Comparison of ENCODE assay signal across 14 cellular contexts in the genomic region with DNA sequence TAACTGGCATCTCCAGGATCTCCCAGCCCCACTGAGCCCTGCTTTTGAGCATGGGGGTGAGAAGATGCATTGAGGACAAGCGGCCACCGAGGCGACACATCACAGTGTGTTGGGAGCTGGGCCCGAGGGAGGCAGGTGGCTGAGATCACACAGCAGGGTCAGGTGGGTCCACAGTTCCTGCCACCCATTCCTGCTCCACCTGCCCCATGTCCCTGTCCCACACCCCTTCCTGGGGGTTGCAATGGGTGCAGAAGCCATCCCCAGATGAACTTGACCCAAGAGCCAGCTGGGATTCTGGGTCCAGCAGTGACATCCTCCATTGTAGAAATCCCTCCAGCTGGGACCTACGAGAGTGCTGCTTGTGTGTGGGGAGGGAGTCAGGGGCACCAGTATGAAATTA. TPM values are rescaled to one million over a fixed set of nuclear protein-coding genes. Genes with fewer than 3 reads are reported as not detected.
DNase-seq lines count a peak whose midpoint lies in the region; ATAC-seq and TF ChIP-seq lines count a peak whose summit lies in the region.
"Had no signal": no experiment of that assay in that cellular context is flagged by ENCODE, and none has a peak within 500 bp of the region (broad histone marks: within the 10 kb centered on the region; RNA-seq: fewer than 3 reads in every experiment).

No MANE protein-coding gene starts in this region.

- peak overlapping the region; percentile 40; the same call in 1 of the 2 replicates for H3K23ac ChIP-seq in IMR-90 (ENCODE audit: low read depth, low read length)

- CTCF ChIA-PET in IMR-90 (lab: Yijun Ruan, JAX) = interaction anchor here (0.9 to 2.4 kb wide), 5 partner anchors 23 to 93 kb away, joined by 3 to 9 read pairs (median 4); no protein-coding TSS in a partner anchor
- CTCF ChIA-PET in CD4-positive, alpha-beta T cell (lab: Charles Lee) = interaction anchor here (1.0 kb wide), 1 partner anchor 107 kb away, joined by 3 read pairs; no protein-coding TSS in a partner anchor

- H3K4me3 Mint-ChIP-seq in dendritic cell treated with granulocyte-macrophage colony-stimulating factor and Interleukin-4, amounts not matched to agents 40 ng/mL and 50 ng/mL, for 4 days = peak overlapping the region; percentile 68
- H3K4me3 Mint-ChIP-seq in CD4-positive, alpha-beta T cell = no peak overlapping the region
- H3K4me3 Mint-ChIP-seq: activated naive CD8-positive, alpha-beta T cell treated with anti-CD3 and anti-CD28 coated beads, Interleukin-2, amount 50 U/mL, for 24 hours; T-cell had no signal

- peak overlapping the region; percentile 29 for H4K91ac ChIP-seq in IMR-90 (ENCODE audit: insufficient read depth, low read depth, low read length)

- intact Hi-C loops in IMR-90 (cut with micrococcal nuclease) = no loop called here
- intact Hi-C loops in dendritic cell treated with granulocyte-macrophage colony-stimulating factor and Interleukin-4, amounts not matched to agents 40 ng/mL and 50 ng/mL, for 4 days (cut with micrococcal nuclease) = loop anchor here (2.0 kb wide), 1 partner anchor 91 kb away; no protein-coding TSS in a partner anchor
- intact Hi-C loops in right lobe of liver (cut with DNase I) = loop anchor here in 1 of 2 donors (10.0 kb wide), 1 partner anchor 99 kb away; no protein-coding TSS in a partner anchor
- intact Hi-C loops in spleen (cut with DNase I; ENCODE audit: low total_unique reads) = no loop called here
- intact Hi-C loops in CD4-positive, alpha-beta T cell (cut with DNase I, micrococcal nuclease) = no loop called here

- no peaks in the 10 kb centered on the region for H3K27me3 Mint-ChIP-seq in dendritic cell treated with granulocyte-macrophage colony-stimulating factor and Interleukin-4, amounts not matched to agents 40 ng/mL and 50 ng/mL, for 4 days
- H3K27me3 Mint-ChIP-seq in CD4-positive, alpha-beta T cell = peaks cover 37% of the 10 kb centered on the region

- H3K18ac ChIP-seq in IMR-90 (ENCODE audit: low read depth, low read length) = peak overlapping the region; percentile 15; the same call in 1 of the 2 replicates

- peak overlapping the region; percentile 16; the same call in 1 of the 2 replicates for H2BK20ac ChIP-seq in IMR-90 (ENCODE audit: low read depth, low read length)

- no peak overlapping the region for H3K56ac ChIP-seq in IMR-90 (ENCODE audit: extremely low read depth, insufficient read depth, low read length)

- H4K5ac ChIP-seq in IMR-90 (ENCODE audit: low read depth, low read length) = peak overlapping the region; percentile 13

- H3K14ac ChIP-seq in IMR-90 (replicated peaks; ENCODE audit: low read depth, low read length) = peak overlapping the region; percentile 16; the same call in 1 of the 2 replicates

- H3K9me3 ChIP-seq in IMR-90 (ENCODE audit: control insufficient read depth, insufficient read depth, low read length) (no peaks in the 10 kb centered on the region), right lobe of liver (no peaks in the 10 kb centered on the region), spleen (no peaks in the 10 kb centered on the region)
- H3K9me3 ChIP-seq in CD4-positive, alpha-beta T cell (ENCODE audit: control insufficient read depth, low read length) = no peaks in the 10 kb centered on the region
- H3K9me3 ChIP-seq: BLaER1 treated with 17β-estradiol and CSF1 and Interleukin-3, amounts not matched to agents 10 nM and 100 nM had no signal

- no peak overlapping the region for H2AK9ac ChIP-seq in IMR-90 (replicated peaks; ENCODE audit: low read depth, low read length, poor library complexity)

- H3K9me1 ChIP-seq in IMR-90 (ENCODE audit: insufficient read depth, low read length) = peaks cover 27% of the 10 kb centered on the region

- POLR2A ChIA-PET in IMR-90 (lab: Charles Lee; ENCODE audit: unreplicated experiment) = interaction anchor here (0.6 kb wide), 1 partner anchor 71 kb away, joined by 7 read pairs; no protein-coding TSS in a partner anchor
- POLR2A ChIA-PET in CD4-positive, alpha-beta T cell (lab: Charles Lee) = no interaction called here

- H3K27me3 ChIP-seq in IMR-90 (ENCODE audit: control insufficient read depth, insufficient read depth, low read length) (no peaks in the 10 kb centered on the region), right lobe of liver (no peaks in the 10 kb centered on the region), spleen (replicated peaks in 1 of 7) (peaks cover 0 to 10% (median 0%) of the 10 kb centered on the region in 7 donors)
- H3K27me3 ChIP-seq in CD4-positive, alpha-beta T cell (ENCODE audit: control insufficient read depth, insufficient read depth, low read length) = peaks cover 21% of the 10 kb centered on the region

- H3K9ac ChIP-seq in IMR-90 (ENCODE audit: low read depth, low read length) = peak overlapping the region; percentile 64; the same call in 1 of the 2 replicates

- no TSS peak for BruUV-seq in IMR-90 (replicated peaks; lab: Mats Ljungman, UMichigan)

- H2AFZ ChIP-seq in IMR-90 (replicated peaks; ENCODE audit: low read length, poor library complexity) = no peak overlapping the region

- no peaks in the 10 kb centered on the region for H3K9me3 Mint-ChIP-seq in dendritic cell treated with granulocyte-macrophage colony-stimulating factor and Interleukin-4, amounts not matched to agents 40 ng/mL and 50 ng/mL, for 4 days
- no peaks in the 10 kb centered on the region for H3K9me3 Mint-ChIP-seq in CD4-positive, alpha-beta T cell
- H3K9me3 Mint-ChIP-seq: activated naive CD8-positive, alpha-beta T cell treated with anti-CD3 and anti-CD28 coated beads, Interleukin-2, amount 50 U/mL, for 24 hours; T-cell had no signal

- WGBS in IMR-90 (ENCODE audit: extremely low coverage in 2 of 2, insufficient read length in 1 of 2), 2 experiments = 100% methylated on average over 1 of the region's 5 CpGs; no CpG with 5 or more reads in 1 of the 2 experiments
- WGBS in right lobe of liver (ENCODE audit: insufficient coverage, low coverage, low lambda C conversion rate, missing lambda C conversion rate) = 20% methylated on average over 1 of the region's 5 CpGs
- 79 to 97% (median 93%) methylated on average over 3 to 5 of the region's 5 CpGs for WGBS in spleen, 5 donors

- H3K4me1 Mint-ChIP-seq in dendritic cell treated with granulocyte-macrophage colony-stimulating factor and Interleukin-4, amounts not matched to agents 40 ng/mL and 50 ng/mL, for 4 days (ENCODE audit: low read depth) = peaks cover 66% of the 10 kb centered on the region
- H3K4me1 Mint-ChIP-seq in CD4-positive, alpha-beta T cell (ENCODE audit: low read depth) = no peaks in the 10 kb centered on the region

- H2BK120ac ChIP-seq in IMR-90 (ENCODE audit: low read depth, low read length) = peak overlapping the region; percentile 6; the same call in 1 of the 2 replicates

- H2BK15ac ChIP-seq in IMR-90 (ENCODE audit: low read depth, low read length) = no peak overlapping the region

- H3K4me3 ChIP-seq in IMR-90 (ENCODE audit: insufficient read depth, low read depth, low read length) = peak overlapping the region; percentile 50
- peak overlapping the region; percentile 76 to 83 (median 80) for H3K4me3 ChIP-seq in right lobe of liver
- H3K4me3 ChIP-seq in spleen = peak overlapping the region in 5 of 8 donors; percentile 36 to 70 (median 44)

- TF ChIP-seq POLR2A in IMR-90 (IDR thresholded peaks at IDR 0.05; ENCODE audit: low read depth, low read length) (no peak), right lobe of liver (IDR thresholded peaks at IDR 0.05) (no peak), spleen (IDR thresholded peaks at IDR 0.05) (no peak)

- dilution Hi-C loops in IMR-90 (cut with HindIII; ENCODE audit: low sequenced_read_pairs, unreplicated experiment) = no loop called here

- no peaks in the 10 kb centered on the region; the same call in 1 of the 2 replicates for H4K20me1 ChIP-seq in IMR-90 (ENCODE audit: insufficient read depth, low read length)
- H4K20me1 ChIP-seq: BLaER1 treated with 17β-estradiol and CSF1 and Interleukin-3, amounts not matched to agents 10 nM and 100 nM had no signal

- H3K27ac ChIP-seq in IMR-90 (ENCODE audit: insufficient read depth, low read length) = 0 out of 2 replicates have a peak overlapping the region, but pooled peaks have one; percentile 8
- H3K27ac ChIP-seq in right lobe of liver = peak overlapping the region; percentile 57 to 88 (median 67)
- H3K27ac ChIP-seq in spleen = peak overlapping the region in 4 of 8 donors; percentile 60 to 88 (median 74)
- no peak overlapping the region for H3K27ac ChIP-seq in CD4-positive, alpha-beta T cell (ENCODE audit: low read depth, low read length)
- H3K27ac ChIP-seq: BLaER1 treated with 17β-estradiol and CSF1 and Interleukin-3, amounts not matched to agents 10 nM and 100 nM had no signal

- H3K27ac Mint-ChIP-seq in dendritic cell treated with granulocyte-macrophage colony-stimulating factor and Interleukin-4, amounts not matched to agents 40 ng/mL and 50 ng/mL, for 4 days = no peak overlapping the region
- H3K27ac Mint-ChIP-seq in CD4-positive, alpha-beta T cell = no peak overlapping the region
- H3K27ac Mint-ChIP-seq: activated naive CD8-positive, alpha-beta T cell treated with anti-CD3 and anti-CD28 coated beads, Interleukin-2, amount 50 U/mL, for 24 hours; T-cell had no signal

- no peak for DNase-seq in IMR-90
- no peak for DNase-seq in right lobe of liver
- no peak for DNase-seq in spleen
- no peak for DNase-seq in NK-92 treated with Interleukin-12 subunit alpha and Interleukin-12 subunit beta, amount 100 ng/mL, for 24 hours (lab: John Stamatoyannopoulos, UW)
- DNase-seq in effector CD4-positive, alpha-beta T cell = no peak
- DNase-seq in SHP77 treated with DMSO at 0.1 percent for 48 hours (lab: John Stamatoyannopoulos, UW) = no peak
- no peak for DNase-seq in CD4-positive, alpha-beta T cell
- DNase-seq: activated naive CD8-positive, alpha-beta T cell treated with anti-CD3 and anti-CD28 coated beads, Interleukin-2, amount 50 U/mL, for 24 hours; activated T-cell treated with anti-CD3 and anti-CD28 coated beads, Interleukin-2, amount 50 U/mL, for 1 hour; effector CD8-positive, alpha-beta T cell; EL; T-cell had no signal

- H3K4me1 ChIP-seq in IMR-90 (ENCODE audit: control insufficient read depth, insufficient read depth, low read length) (peaks cover 43% of the 10 kb centered on the region), right lobe of liver (peaks cover 1 to 57% (median 14%) of the 10 kb centered on the region in 4 donors), spleen (peaks cover 17 to 97% (median 64%) of the 10 kb centered on the region in 6 donors)

- H3K79me1 ChIP-seq in IMR-90 (ENCODE audit: low read depth in 1 of 2, low read length in 2 of 2) = peaks cover 24 to 67% of the 10 kb centered on the region in 2 experiments

- H4K8ac ChIP-seq in IMR-90 (ENCODE audit: low read depth in 2 of 2, low read length in 2 of 2) = peak overlapping the region in 1 of 2 experiments; percentile 42; a peak in 1 of 4 replicates

- H3K4me2 ChIP-seq in IMR-90 (ENCODE audit: low read depth, low read length) = peak overlapping the region; percentile 96

- H2BK5ac ChIP-seq in IMR-90 (ENCODE audit: low read depth, low read length, poor library complexity, severe bottlenecking) = no peak overlapping the region

- no peaks in the 10 kb centered on the region for H3K36me3 Mint-ChIP-seq in dendritic cell treated with granulocyte-macrophage colony-stimulating factor and Interleukin-4, amounts not matched to agents 40 ng/mL and 50 ng/mL, for 4 days (ENCODE audit: low read depth)
- H3K36me3 Mint-ChIP-seq in CD4-positive, alpha-beta T cell (ENCODE audit: low read depth) = no peaks in the 10 kb centered on the region
- H3K36me3 Mint-ChIP-seq: T-cell had no signal

- peak overlapping the region; percentile 99 for H2AK5ac ChIP-seq in IMR-90 (ENCODE audit: low read depth, low read length)

- TF ChIP-seq RAD21 in IMR-90 (IDR thresholded peaks at IDR 0.05; ENCODE audit: low read length) = no peak

- TF ChIP-seq CTCF in IMR-90 (conservative IDR thresholded peaks at IDR 0.05; ENCODE audit: low read depth, low read length) (no peak), right lobe of liver (IDR thresholded peaks at IDR 0.05) (no peak), spleen (IDR thresholded peaks at IDR 0.05 in 8 of 11, conservative IDR thresholded peaks at IDR 0.05 in 3 of 11) (no peak)
- TF ChIP-seq CTCF in CD4-positive, alpha-beta T cell (IDR thresholded peaks at IDR 0.05) = no peak

- H3K36me3 ChIP-seq in IMR-90 (ENCODE audit: control insufficient read depth, insufficient read depth, low read length) (peaks cover 20% of the 10 kb centered on the region), right lobe of liver (peaks cover 0 to 20% (median 3%) of the 10 kb centered on the region in 4 donors), spleen (peaks cover 0 to 14% (median 0%) of the 10 kb centered on the region in 6 donors)

- H3K4ac ChIP-seq in IMR-90 (ENCODE audit: low read depth, low read length) = peak overlapping the region; percentile 27; the same call in 1 of the 2 replicates

- ATAC-seq in IMR-90 (ENCODE audit: low read depth) = no peak
- ATAC-seq in right lobe of liver = no peak
- ATAC-seq in CD4-positive, alpha-beta T cell (ENCODE audit: poor library complexity) = no peak
- ATAC-seq: activated naive CD8-positive, alpha-beta T cell treated with anti-CD3 and anti-CD28 coated beads, Interleukin-2, amount 50 U/mL, for 24 hours; T-cell had no signal

- in situ Hi-C loops in IMR-90 (cut with MboI; ENCODE audit: low sequenced_read_pairs) = no loop called here

RNA-seq across cellular contexts. Expression of gene TGM2, which starts 1.0 kb away (rescaled TPM):
- 237 and 268 TPM in 2 replicates for total RNA-seq in IMR-90 (2012; rRNA removed)
- polyA plus RNA-seq in IMR-90 (2012; rRNA removed) = 239 and 292 TPM in 2 replicates
- 370 and 502 TPM in 2 replicates for polyA plus RNA-seq in IMR-90 (2012; cell fraction: cytosol; rRNA removed)
- 218 and 328 TPM in 2 replicates for polyA plus RNA-seq in IMR-90 (2012; cell fraction: nucleus; rRNA removed; ENCODE audit: low replicate concordance)
- 100 to 1,000 TPM; 135 to 940 (median 474) TPM for total RNA-seq in right lobe of liver
- 100 to 1,000 TPM in 1 of 7 donors, 10 to 100 TPM in 6; 60.2 to 167 (median 87.6) TPM for total RNA-seq in spleen
- 10 to 100 TPM in 2 of 3 donors, 1 to 10 TPM in 1; 9.3 to 35.3 (median 19.8) TPM for polyA plus RNA-seq in spleen
- total RNA-seq in CD4-positive, alpha-beta T cell = under 1 TPM; 0.06 to 0.27 TPM

Comparison
In these comparisons a context has a peak if more than half of its experiments do, and no peak if none do; other contexts are left out.
1. RNA of gene TGM2, which starts 1.0 kb away (total RNA-seq): 135 to 940 TPM in right lobe of liver, 237 to 268 TPM in IMR-90 and 60.2 to 167 TPM in spleen; 0.06 to 0.27 TPM in CD4-positive, alpha-beta T cell; every median in the first group is over 10 times any median in the second.
2. Peak in every context shown above with its lines, with median percentiles within 50 percentile points of each other: H3K4me3 ChIP-seq.